Comparison of ENCODE assay signal across 8 cellular contexts in the genomic region with DNA sequence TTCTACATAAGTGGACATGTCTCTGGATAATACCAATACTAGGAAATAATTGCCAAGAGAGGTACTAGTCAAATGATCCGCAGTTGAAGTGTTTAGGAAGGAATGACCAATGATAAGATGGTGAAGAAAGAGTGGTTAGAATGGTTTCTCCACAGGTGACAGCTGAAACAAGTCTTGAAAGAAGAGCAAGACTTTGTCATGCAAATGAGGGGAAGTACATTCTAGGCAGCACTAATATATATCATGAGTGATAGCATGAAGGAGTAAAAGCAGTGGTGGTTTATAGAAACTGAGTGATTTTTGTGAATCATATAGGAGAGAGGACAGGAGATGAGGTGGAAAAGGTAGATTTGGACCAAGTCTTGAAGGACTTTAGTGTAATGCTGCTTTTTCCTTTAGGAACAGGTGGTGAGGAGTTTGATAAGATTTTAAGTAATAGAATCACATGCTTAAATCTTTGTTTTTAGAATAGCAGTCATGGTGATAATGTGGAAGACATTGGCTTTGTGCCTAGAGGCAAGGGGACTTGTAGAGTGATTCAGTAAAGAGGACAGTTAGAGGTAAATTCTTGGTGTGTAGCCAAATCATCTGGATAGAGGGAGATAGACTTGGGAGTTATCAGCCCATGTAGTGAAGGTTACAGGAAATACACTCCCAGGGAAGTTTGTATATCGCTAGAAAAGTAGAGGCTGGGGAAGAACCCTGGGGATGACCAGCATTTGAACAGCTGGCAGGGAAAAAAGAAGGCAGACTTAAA. TPM values are rescaled to one million over a fixed set of nuclear protein-coding genes. Genes with fewer than 3 reads are reported as not detected.
DNase-seq lines count a peak whose midpoint lies in the region; ATAC-seq and TF ChIP-seq lines count a peak whose summit lies in the region.

No MANE protein-coding gene starts in this region.

- H3K27ac ChIP-seq in prostate gland = no peak overlapping the region
- no peak overlapping the region for H3K27ac ChIP-seq in mesenchymal stem cell (ENCODE audit: low read length, poor library complexity, severe bottlenecking)

- no peak overlapping the region for H3K23ac ChIP-seq in mesenchymal stem cell (ENCODE audit: low read length in 2 of 2)

- H4K8ac ChIP-seq in mesenchymal stem cell (ENCODE audit: low read length) = no peak overlapping the region

- 85% methylated on average over 2 of the region's 2 CpGs for WGBS in prostate gland
- 90% methylated on average over 2 of the region's 2 CpGs for WGBS in mesenchymal stem cell

- H3K9me3 ChIP-seq in prostate gland (no peaks in the 10 kb centered on the region), mesenchymal stem cell (ENCODE audit: control insufficient read depth, low read length) (no peaks in the 10 kb centered on the region)

- H3K14ac ChIP-seq in mesenchymal stem cell (ENCODE audit: low read length in 2 of 2) = no peak overlapping the region

- H2BK120ac ChIP-seq in mesenchymal stem cell (ENCODE audit: low read depth, low read length) = no peak overlapping the region

- no peak for TF ChIP-seq CTCF in prostate gland (IDR thresholded peaks at IDR 0.05)

- no peak overlapping the region for H2BK5ac ChIP-seq in mesenchymal stem cell (ENCODE audit: low read depth, low read length, poor library complexity, severe bottlenecking)

- peak; percentile 97 for ATAC-seq in GM18868 (IDR thresholded peaks at IDR 0.05; ENCODE audit: unreplicated experiment)
- peak; percentile 98 for ATAC-seq in GM21723 (IDR thresholded peaks at IDR 0.05; ENCODE audit: unreplicated experiment)
- peak; percentile 70 for ATAC-seq in HG03571 (IDR thresholded peaks at IDR 0.05; ENCODE audit: unreplicated experiment)

- no peak overlapping the region for H4K91ac ChIP-seq in mesenchymal stem cell (ENCODE audit: low read length)

- peaks cover 11% of the 10 kb centered on the region for H3K79me1 ChIP-seq in mesenchymal stem cell (replicated peaks; ENCODE audit: low read length, poor library complexity, severe bottlenecking)

- no peak overlapping the region for H3K4me2 ChIP-seq in mesenchymal stem cell (ENCODE audit: low read length, poor library complexity, severe bottlenecking)

- TF ChIP-seq POLR2A in prostate gland (IDR thresholded peaks at IDR 0.05) = no peak

- no peak overlapping the region for H3K18ac ChIP-seq in mesenchymal stem cell (ENCODE audit: low read depth in 1 of 2, low read length in 2 of 2)

- no peak overlapping the region for H3K4ac ChIP-seq in mesenchymal stem cell (ENCODE audit: low read depth in 1 of 2, low read length in 2 of 2)

- H2BK15ac ChIP-seq in mesenchymal stem cell (ENCODE audit: low read depth, poor library complexity, severe bottlenecking) = no peak overlapping the region

- H3K36me3 ChIP-seq in prostate gland = no peaks in the 10 kb centered on the region
- H3K36me3 ChIP-seq in mesenchymal stem cell (ENCODE audit: control insufficient read depth in 1 of 2, insufficient read depth in 2 of 2, low read depth in 1 of 2, low read length in 2 of 2) = no peaks in the 10 kb centered on the region

- H3K4me3 ChIP-seq in prostate gland (no peak overlapping the region), mesenchymal stem cell (ENCODE audit: insufficient read depth in 1 of 2, low read depth in 1 of 2, low read length in 2 of 2) (no peak overlapping the region)

- intact Hi-C loops in prostate gland (cut with DNase I) = no loop called here

- DNase-seq in kidney glomerular epithelial cell (lab: John Stamatoyannopoulos, UW) (peak; percentile 72), NOMO-1 treated with dmso at 0.1 percent for 144 hours (lab: John Stamatoyannopoulos, UW; ENCODE audit: unreplicated experiment) (no peak), prostate gland (ENCODE audit: low spot score) (no peak), mesenchymal stem cell (no peak)
- no peak for DNase-seq in activated T-cell treated with anti-CD3 and anti-CD28 coated beads, Interleukin-2, amount 50 U/mL, for 48 hours

- H2AFZ ChIP-seq in mesenchymal stem cell (ENCODE audit: low read depth, low read length) = no peak overlapping the region

- no peaks in the 10 kb centered on the region for H3K27me3 ChIP-seq in prostate gland (replicated peaks; ENCODE audit: insufficient read depth)
- no peaks in the 10 kb centered on the region for H3K27me3 ChIP-seq in mesenchymal stem cell (ENCODE audit: control insufficient read depth in 1 of 2, insufficient read depth in 1 of 2, low read length in 2 of 2)

- no peak overlapping the region for H2AK5ac ChIP-seq in mesenchymal stem cell (ENCODE audit: low read length, severe bottlenecking)

- no peak overlapping the region for H3K9ac ChIP-seq in mesenchymal stem cell (ENCODE audit: low read length)

- H2BK12ac ChIP-seq in mesenchymal stem cell (ENCODE audit: low read length in 2 of 2) = no peak overlapping the region

- H3K4me1 ChIP-seq in prostate gland (replicated peaks) (no peaks in the 10 kb centered on the region), mesenchymal stem cell (ENCODE audit: control insufficient read depth, insufficient read depth, low read depth, low read length) (peaks cover 2% of the 10 kb centered on the region)

RNA-seq across cellular contexts. Expression of gene SLMAP, which starts 31.9 kb away (rescaled TPM):
- total RNA-seq in prostate gland = 100 to 1,000 TPM in 1 of 2 donors, 10 to 100 TPM in 1; 76.3 to 131 TPM
- polyA plus RNA-seq in mesenchymal stem cell (2013, experiment 1 of 2) = 29.6 TPM
- 29.2 TPM for polyA plus RNA-seq in mesenchymal stem cell (2013, experiment 2 of 2)
